Comparison of ENCODE assay signal across 26 cellular contexts in the genomic region with DNA sequence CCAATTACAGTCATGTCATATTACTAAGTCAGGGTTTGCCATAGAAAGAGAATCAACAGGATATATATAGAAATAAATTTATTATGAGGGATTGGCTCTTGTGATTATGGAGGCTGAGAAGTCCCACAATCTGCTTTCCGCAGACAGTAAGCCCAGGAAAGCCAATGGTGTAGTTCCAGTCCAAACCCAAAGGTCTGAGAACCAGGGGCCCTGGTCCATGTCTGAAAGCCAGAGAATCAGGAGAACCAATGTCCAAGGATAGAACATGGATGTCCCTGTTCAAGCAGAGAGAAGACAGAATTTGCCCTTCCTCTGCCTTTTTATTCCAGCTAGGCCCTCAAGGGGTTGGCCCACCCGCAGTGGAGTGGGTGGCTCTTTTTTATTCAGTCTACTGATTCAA. TPM values are rescaled to one million over a fixed set of nuclear protein-coding genes. Genes with fewer than 3 reads are reported as not detected.
A peak's percentile ranks its signal among the peaks of the same experiment; 100 is the strongest.
DNase-seq lines count a peak whose midpoint lies in the region; ATAC-seq, FAIRE-seq and TF ChIP-seq lines count a peak whose summit lies in the region.
"Had no signal": no experiment of that assay in that cellular context is flagged by ENCODE, and none has a peak within 500 bp of the region (broad histone marks: within the 10 kb centered on the region; RNA-seq: fewer than 3 reads in every experiment).

No MANE protein-coding gene starts in this region.

- peaks cover 11% of the 10 kb centered on the region for H3K36me3 Mint-ChIP-seq in activated naive CD8-positive, alpha-beta T cell
- peaks cover 38% of the 10 kb centered on the region for H3K36me3 Mint-ChIP-seq in activated naive CD8-positive, alpha-beta T cell treated with anti-CD3 and anti-CD28 coated beads, Interleukin-2, amount 50 U/mL, for 24 hours (ENCODE audit: low read depth)
- peaks cover 12% of the 10 kb centered on the region for H3K36me3 Mint-ChIP-seq in astrocyte (ENCODE audit: low read depth, unreplicated experiment)

- H3K4me3 Mint-ChIP-seq in activated naive CD8-positive, alpha-beta T cell: no peak overlapping the region
- no peak overlapping the region for H3K4me3 Mint-ChIP-seq in activated naive CD8-positive, alpha-beta T cell treated with anti-CD3 and anti-CD28 coated beads, Interleukin-2, amount 50 U/mL, for 24 hours
- H3K4me3 Mint-ChIP-seq in astrocyte (ENCODE audit: unreplicated experiment): peak overlapping the region; percentile 41
- H3K4me3 Mint-ChIP-seq: CD14-positive monocyte had no signal

- no peaks in the 10 kb centered on the region for H4K20me1 ChIP-seq in astrocyte (ENCODE audit: insufficient read depth, low read length)
- no peaks in the 10 kb centered on the region for H4K20me1 ChIP-seq in osteoblast (ENCODE audit: insufficient read depth, low read length)

- H3K4me2 ChIP-seq in astrocyte (ENCODE audit: low read length) (no peak overlapping the region), osteoblast (ENCODE audit: insufficient read depth, low read length) (no peak overlapping the region)

- peaks cover 35% of the 10 kb centered on the region for H3K4me1 Mint-ChIP-seq in activated naive CD8-positive, alpha-beta T cell (ENCODE audit: low read depth)
- H3K4me1 Mint-ChIP-seq in activated naive CD8-positive, alpha-beta T cell treated with anti-CD3 and anti-CD28 coated beads, Interleukin-2, amount 50 U/mL, for 24 hours: peaks cover 24% of the 10 kb centered on the region
- peaks cover 6% of the 10 kb centered on the region for H3K4me1 Mint-ChIP-seq in astrocyte (ENCODE audit: low read depth, unreplicated experiment)

- peaks cover 16% of the 10 kb centered on the region for H3K4me1 ChIP-seq in astrocyte (ENCODE audit: insufficient read depth, low read length)
- peaks cover 10% of the 10 kb centered on the region for H3K4me1 ChIP-seq in osteoblast (ENCODE audit: insufficient read depth, low read length)

- H3K79me2 ChIP-seq in astrocyte (ENCODE audit: insufficient read depth, low read length): peaks cover 40% of the 10 kb centered on the region
- H3K79me2 ChIP-seq in osteoblast (ENCODE audit: insufficient read depth, low read length): peaks cover 37% of the 10 kb centered on the region

- DNase-seq in activated naive CD8-positive, alpha-beta T cell treated with anti-CD3 and anti-CD28 coated beads, Interleukin-2, amount 50 U/mL, for 24 hours: no peak
- peak; percentile 9 for DNase-seq in ELF-1 (ENCODE audit: low read depth, low spot score)
- DNase-seq in astrocyte (ENCODE audit: low read depth): no peak
- peak; percentile 46 for DNase-seq in osteoblast (ENCODE audit: insufficient read length, low spot score, missing footprints)
- no peak for DNase-seq in stimulated activated CD4-positive, alpha-beta T cell treated with anti-CD3 and anti-CD28 coated beads, Interleukin-2, amount 100 ng/mL, for 24 hours
- DNase-seq: AML-193, COR-L47, DMS 273 treated with DMSO at 0.1 percent for 48 hours, GF-D8, GOT3, NCI-H1105, NCI-H1694 treated with DMSO at 0.1 percent for 48 hours, NCI-H2107, NCI-H510A, NCI-H748 treated with DMSO at 0.1 percent for 48 hours had no signal

- H2AFZ ChIP-seq in astrocyte (ENCODE audit: low read depth, low read length) (no peak overlapping the region), osteoblast (ENCODE audit: low read length) (no peak overlapping the region)

- H3K27ac Mint-ChIP-seq in activated naive CD8-positive, alpha-beta T cell: peak overlapping the region; percentile 2
- no peak overlapping the region for H3K27ac Mint-ChIP-seq in activated naive CD8-positive, alpha-beta T cell treated with anti-CD3 and anti-CD28 coated beads, Interleukin-2, amount 50 U/mL, for 24 hours
- no peak overlapping the region for H3K27ac Mint-ChIP-seq in astrocyte (ENCODE audit: unreplicated experiment)
- H3K27ac Mint-ChIP-seq: CD14-positive monocyte had no signal

- H3K36me3 ChIP-seq in astrocyte (ENCODE audit: insufficient read depth, low read length) (peaks cover 22% of the 10 kb centered on the region), osteoblast (ENCODE audit: insufficient read depth, low read length) (peaks cover 32% of the 10 kb centered on the region)

- TF ChIP-seq CTCF in astrocyte (IDR thresholded peaks at IDR 0.05; ENCODE audit: insufficient read depth, low read depth, low read length) (no peak), osteoblast (IDR thresholded peaks at IDR 0.05; ENCODE audit: extremely low read depth, low read depth, low read length) (no peak)

- H3K27ac ChIP-seq in astrocyte (ENCODE audit: low read depth, low read length): no peak overlapping the region
- no peak overlapping the region for H3K27ac ChIP-seq in osteoblast (ENCODE audit: low read depth, low read length)

- H3K9me3 Mint-ChIP-seq in activated naive CD8-positive, alpha-beta T cell (ENCODE audit: low read depth): no peaks in the 10 kb centered on the region
- H3K9me3 Mint-ChIP-seq in activated naive CD8-positive, alpha-beta T cell treated with anti-CD3 and anti-CD28 coated beads, Interleukin-2, amount 50 U/mL, for 24 hours: no peaks in the 10 kb centered on the region
- H3K9me3 Mint-ChIP-seq in astrocyte (ENCODE audit: unreplicated experiment): peaks cover 3% of the 10 kb centered on the region
- H3K9me3 Mint-ChIP-seq: CD14-positive monocyte had no signal

- no peaks in the 10 kb centered on the region for H3K27me3 ChIP-seq in astrocyte (ENCODE audit: insufficient read depth, low read length)
- no peaks in the 10 kb centered on the region for H3K27me3 ChIP-seq in osteoblast (ENCODE audit: insufficient read depth, low read length)

- no peak for FAIRE-seq in astrocyte (lab: Jason Lieb, UNC)
- FAIRE-seq: K562, RCC 7860 had no signal

- H3K9me3 ChIP-seq in astrocyte (ENCODE audit: insufficient read depth, low read depth, low read length): no peaks in the 10 kb centered on the region
- H3K9me3 ChIP-seq in osteoblast (ENCODE audit: low read depth, low read length): no peaks in the 10 kb centered on the region

- ATAC-seq in activated naive CD8-positive, alpha-beta T cell treated with anti-CD3 and anti-CD28 coated beads, Interleukin-2, amount 50 U/mL, for 24 hours: no peak
- ATAC-seq in GM19351 (IDR thresholded peaks at IDR 0.05; ENCODE audit: unreplicated experiment) (no peak), HG03378 (IDR thresholded peaks at IDR 0.05; ENCODE audit: unreplicated experiment) (no peak)
- ATAC-seq: HCT116, K562, Right ventricle myocardium inferior had no signal

- no peak overlapping the region for H3K9ac ChIP-seq in astrocyte (ENCODE audit: low read length)

- H3K27me3 Mint-ChIP-seq in activated naive CD8-positive, alpha-beta T cell: no peaks in the 10 kb centered on the region
- no peaks in the 10 kb centered on the region for H3K27me3 Mint-ChIP-seq in activated naive CD8-positive, alpha-beta T cell treated with anti-CD3 and anti-CD28 coated beads, Interleukin-2, amount 50 U/mL, for 24 hours
- H3K27me3 Mint-ChIP-seq in astrocyte (ENCODE audit: low read depth, unreplicated experiment): no peaks in the 10 kb centered on the region

- H3K4me3 ChIP-seq in astrocyte (ENCODE audit: insufficient read depth, low read depth, low read length): no peak overlapping the region
- no peak overlapping the region for H3K4me3 ChIP-seq in osteoblast (ENCODE audit: insufficient read depth, low read length)
- H3K4me3 ChIP-seq: K562 had no signal

RNA-seq across cellular contexts. Expression of a gene that starts 25.6 kb away (rescaled TPM):
- not detected in 2 replicates for total RNA-seq in astrocyte
- not detected in 2 replicates for total RNA-seq in osteoblast
- total RNA-seq: Daoy, K562, OCI-LY7, Right ventricle myocardium inferior, SK-MEL-5 had no signal

Comparison
In these comparisons a context has a peak if more than half of its experiments do, and no peak if none do; other contexts are left out.
1. DNase-seq: peak in ELF-1 (single experiment) and osteoblast (single experiment); none in activated naive CD8-positive, alpha-beta T cell treated with anti-CD3 and anti-CD28 coated beads, Interleukin-2, amount 50 U/mL, for 24 hours (single experiment), astrocyte (single experiment) and stimulated activated CD4-positive, alpha-beta T cell treated with anti-CD3 and anti-CD28 coated beads, Interleukin-2, amount 100 ng/mL, for 24 hours (0 of 2).